1 cellular context compared by ENCODE assay signal in the genomic region with DNA sequence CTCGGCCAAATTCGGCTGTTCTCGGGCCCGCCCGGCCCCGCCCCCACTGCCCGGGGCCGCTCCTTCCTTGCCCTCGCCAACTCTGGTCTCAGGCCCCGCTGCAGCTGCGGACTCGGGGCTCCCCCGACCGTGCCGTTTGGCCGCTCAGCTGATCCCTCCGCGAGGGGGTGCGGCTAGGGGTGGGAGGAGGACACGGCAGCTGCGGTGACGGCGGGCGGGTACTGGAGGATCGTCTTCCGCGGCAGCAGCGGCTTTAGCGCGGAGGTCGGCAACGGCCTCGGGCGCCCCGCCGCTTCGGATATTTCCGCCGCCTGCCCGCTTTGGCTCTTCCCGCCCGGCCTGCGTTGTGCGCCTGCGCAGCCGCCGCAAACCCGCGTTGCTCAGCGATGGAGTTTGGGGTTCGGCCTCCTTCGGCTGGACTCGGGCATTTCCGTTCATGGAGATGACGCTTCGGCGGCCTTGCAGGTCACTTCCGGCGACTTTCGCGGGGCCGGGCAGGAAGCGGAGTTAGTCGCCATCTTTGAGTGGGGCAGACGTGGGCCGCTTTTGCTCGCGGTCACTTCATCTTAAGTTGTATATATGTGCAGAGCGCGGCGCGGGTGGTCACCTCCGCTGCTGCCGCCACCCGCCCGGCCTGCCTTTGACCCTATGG.
TF ChIP-seq lines count a peak whose summit lies in the region.

No MANE protein-coding gene starts in this region.

TF ChIP-seq in K562, 482 proteins besides CTCF, POLR2A, EP300 and RAD21 (continues in another document):
- no peak for TF ChIP-seq SIN3A (IDR thresholded peaks at IDR 0.05; ENCODE audit: borderline replicate concordance in 2 of 2, control insufficient read depth in 1 of 2, low read depth in 2 of 2, low read length in 2 of 2)
- TF ChIP-seq ZNF696 (CRISPR knock-in tag; conservative IDR thresholded peaks at IDR 0.05) = no peak
- no peak; the same call in 1 of the 2 replicates for TF ChIP-seq PML (IDR thresholded peaks at IDR 0.05; ENCODE audit: low read length)
- peak; percentile 57; the same call in 1 of the 2 replicates for TF ChIP-seq LCOR (CRISPR knock-in tag; IDR thresholded peaks at IDR 0.05)
- 0 out of 2 replicates have a peak, but pooled peaks have one; percentile 66 for TF ChIP-seq CBX1 (IDR thresholded peaks at IDR 0.05; ENCODE audit: low read depth)
- TF ChIP-seq, protein P1, sequence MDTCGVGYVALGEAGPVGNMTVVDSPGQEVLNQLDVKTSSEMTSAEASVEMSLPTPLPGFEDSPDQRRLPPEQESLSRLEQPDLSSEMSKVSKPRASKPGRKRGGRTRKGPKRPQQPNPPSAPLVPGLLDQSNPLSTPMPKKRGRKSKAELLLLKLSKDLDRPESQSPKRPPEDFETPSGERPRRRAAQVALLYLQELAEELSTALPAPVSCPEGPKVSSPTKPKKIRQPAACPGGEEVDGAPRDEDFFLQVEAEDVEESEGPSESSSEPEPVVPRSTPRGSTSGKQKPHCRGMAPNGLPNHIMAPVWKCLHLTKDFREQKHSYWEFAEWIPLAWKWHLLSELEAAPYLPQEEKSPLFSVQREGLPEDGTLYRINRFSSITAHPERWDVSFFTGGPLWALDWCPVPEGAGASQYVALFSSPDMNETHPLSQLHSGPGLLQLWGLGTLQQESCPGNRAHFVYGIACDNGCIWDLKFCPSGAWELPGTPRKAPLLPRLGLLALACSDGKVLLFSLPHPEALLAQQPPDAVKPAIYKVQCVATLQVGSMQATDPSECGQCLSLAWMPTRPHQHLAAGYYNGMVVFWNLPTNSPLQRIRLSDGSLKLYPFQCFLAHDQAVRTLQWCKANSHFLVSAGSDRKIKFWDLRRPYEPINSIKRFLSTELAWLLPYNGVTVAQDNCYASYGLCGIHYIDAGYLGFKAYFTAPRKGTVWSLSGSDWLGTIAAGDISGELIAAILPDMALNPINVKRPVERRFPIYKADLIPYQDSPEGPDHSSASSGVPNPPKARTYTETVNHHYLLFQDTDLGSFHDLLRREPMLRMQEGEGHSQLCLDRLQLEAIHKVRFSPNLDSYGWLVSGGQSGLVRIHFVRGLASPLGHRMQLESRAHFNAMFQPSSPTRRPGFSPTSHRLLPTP (IDR thresholded peaks at IDR 0.05; ENCODE audit: borderline replicate concordance, extremely low read depth, insufficient read length) = no peak
- peak; percentile 54; the same call in 1 of the 2 replicates for TF ChIP-seq VEZF1 (CRISPR knock-in tag; IDR thresholded peaks at IDR 0.05)
- peak; percentile 93 to 99 (median 97) for TF ChIP-seq YY1 (IDR thresholded peaks at IDR 0.05; ENCODE audit: borderline replicate concordance in 1 of 3, control insufficient read depth in 1 of 3, extremely low read depth in 1 of 3, insufficient read depth in 3 of 3, insufficient read length in 1 of 3, insufficient replicate concordance in 2 of 3, low read depth in 1 of 3, low read length in 2 of 3)
- peak; percentile 71; the same call in 1 of the 2 replicates for TF ChIP-seq NR2C1 (IDR thresholded peaks at IDR 0.05)
- TF ChIP-seq NR2C1 (tag; IDR thresholded peaks at IDR 0.05) = no peak
- TF ChIP-seq ZNF3 (CRISPR knock-in tag; IDR thresholded peaks at IDR 0.05) = no peak
- no peak for TF ChIP-seq MED1 (CRISPR knock-in tag; IDR thresholded peaks at IDR 0.05; ENCODE audit: borderline replicate concordance)
- TF ChIP-seq, protein P2, sequence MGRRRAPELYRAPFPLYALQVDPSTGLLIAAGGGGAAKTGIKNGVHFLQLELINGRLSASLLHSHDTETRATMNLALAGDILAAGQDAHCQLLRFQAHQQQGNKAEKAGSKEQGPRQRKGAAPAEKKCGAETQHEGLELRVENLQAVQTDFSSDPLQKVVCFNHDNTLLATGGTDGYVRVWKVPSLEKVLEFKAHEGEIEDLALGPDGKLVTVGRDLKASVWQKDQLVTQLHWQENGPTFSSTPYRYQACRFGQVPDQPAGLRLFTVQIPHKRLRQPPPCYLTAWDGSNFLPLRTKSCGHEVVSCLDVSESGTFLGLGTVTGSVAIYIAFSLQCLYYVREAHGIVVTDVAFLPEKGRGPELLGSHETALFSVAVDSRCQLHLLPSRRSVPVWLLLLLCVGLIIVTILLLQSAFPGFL (CRISPR knock-in tag; IDR thresholded peaks at IDR 0.05) = no peak
- TF ChIP-seq, protein P3, sequence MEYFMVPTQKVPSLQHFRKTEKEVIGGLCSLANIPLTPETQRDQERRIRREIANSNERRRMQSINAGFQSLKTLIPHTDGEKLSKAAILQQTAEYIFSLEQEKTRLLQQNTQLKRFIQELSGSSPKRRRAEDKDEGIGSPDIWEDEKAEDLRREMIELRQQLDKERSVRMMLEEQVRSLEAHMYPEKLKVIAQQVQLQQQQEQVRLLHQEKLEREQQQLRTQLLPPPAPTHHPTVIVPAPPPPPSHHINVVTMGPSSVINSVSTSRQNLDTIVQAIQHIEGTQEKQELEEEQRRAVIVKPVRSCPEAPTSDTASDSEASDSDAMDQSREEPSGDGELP (CRISPR knock-in tag; IDR thresholded peaks at IDR 0.05; ENCODE audit: borderline replicate concordance) = peak; percentile 96
- peak in 1 of 2 experiments; percentile 20; a peak in 1 of 4 replicates for TF ChIP-seq ZNF639 (CRISPR knock-in tag; conservative IDR thresholded peaks at IDR 0.05 in 1 of 2, IDR thresholded peaks at IDR 0.05 in 1 of 2)
- TF ChIP-seq CXXC5 (CRISPR knock-in tag; IDR thresholded peaks at IDR 0.05) = peak; percentile 43
- TF ChIP-seq CREBBP (IDR thresholded peaks at IDR 0.05; ENCODE audit: low read depth, low read length) = no peak
- peak; percentile 60; the same call in 1 of the 2 replicates for TF ChIP-seq PHF8 (IDR thresholded peaks at IDR 0.05; ENCODE audit: borderline replicate concordance, low read length)
- peak; percentile 32 for TF ChIP-seq POU5F1 (IDR thresholded peaks at IDR 0.05; ENCODE audit: borderline replicate concordance, low read depth, low read length, partially characterized antibody)
- TF ChIP-seq ARHGAP35 (IDR thresholded peaks at IDR 0.05; ENCODE audit: partially characterized antibody) = no peak
- 0 out of 2 replicates have a peak, but pooled peaks have one; percentile 12 for TF ChIP-seq ESRRA (IDR thresholded peaks at IDR 0.05; ENCODE audit: borderline replicate concordance, low read depth)
- TF ChIP-seq, protein P4, sequence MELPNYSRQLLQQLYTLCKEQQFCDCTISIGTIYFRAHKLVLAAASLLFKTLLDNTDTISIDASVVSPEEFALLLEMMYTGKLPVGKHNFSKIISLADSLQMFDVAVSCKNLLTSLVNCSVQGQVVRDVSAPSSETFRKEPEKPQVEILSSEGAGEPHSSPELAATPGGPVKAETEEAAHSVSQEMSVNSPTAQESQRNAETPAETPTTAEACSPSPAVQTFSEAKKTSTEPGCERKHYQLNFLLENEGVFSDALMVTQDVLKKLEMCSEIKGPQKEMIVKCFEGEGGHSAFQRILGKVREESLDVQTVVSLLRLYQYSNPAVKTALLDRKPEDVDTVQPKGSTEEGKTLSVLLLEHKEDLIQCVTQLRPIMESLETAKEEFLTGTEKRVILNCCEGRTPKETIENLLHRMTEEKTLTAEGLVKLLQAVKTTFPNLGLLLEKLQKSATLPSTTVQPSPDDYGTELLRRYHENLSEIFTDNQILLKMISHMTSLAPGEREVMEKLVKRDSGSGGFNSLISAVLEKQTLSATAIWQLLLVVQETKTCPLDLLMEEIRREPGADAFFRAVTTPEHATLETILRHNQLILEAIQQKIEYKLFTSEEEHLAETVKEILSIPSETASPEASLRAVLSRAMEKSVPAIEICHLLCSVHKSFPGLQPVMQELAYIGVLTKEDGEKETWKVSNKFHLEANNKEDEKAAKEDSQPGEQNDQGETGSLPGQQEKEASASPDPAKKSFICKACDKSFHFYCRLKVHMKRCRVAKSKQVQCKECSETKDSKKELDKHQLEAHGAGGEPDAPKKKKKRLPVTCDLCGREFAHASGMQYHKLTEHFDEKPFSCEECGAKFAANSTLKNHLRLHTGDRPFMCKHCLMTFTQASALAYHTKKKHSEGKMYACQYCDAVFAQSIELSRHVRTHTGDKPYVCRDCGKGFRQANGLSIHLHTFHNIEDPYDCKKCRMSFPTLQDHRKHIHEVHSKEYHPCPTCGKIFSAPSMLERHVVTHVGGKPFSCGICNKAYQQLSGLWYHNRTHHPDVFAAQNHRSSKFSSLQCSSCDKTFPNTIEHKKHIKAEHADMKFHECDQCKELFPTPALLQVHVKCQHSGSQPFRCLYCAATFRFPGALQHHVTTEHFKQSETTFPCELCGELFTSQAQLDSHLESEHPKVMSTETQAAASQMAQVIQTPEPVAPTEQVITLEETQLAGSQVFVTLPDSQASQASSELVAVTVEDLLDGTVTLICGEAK (IDR thresholded peaks at IDR 0.05) = peak; percentile 84
- TF ChIP-seq, protein P4 (CRISPR knock-in tag; IDR thresholded peaks at IDR 0.05) = no peak
- TF ChIP-seq NCOA2 (IDR thresholded peaks at IDR 0.05; ENCODE audit: partially characterized antibody in 2 of 2) = no peak
- no peak for TF ChIP-seq MXI1 (IDR thresholded peaks at IDR 0.05; ENCODE audit: low read depth, low read length)
- no peak; the same call in 1 of the 2 replicates for TF ChIP-seq POLR2AphosphoS5 (IDR thresholded peaks at IDR 0.05; ENCODE audit: control insufficient read depth, insufficient read depth, low read depth, low read length)
- TF ChIP-seq BCL6 (CRISPR knock-in tag; IDR thresholded peaks at IDR 0.05) = no peak
- no peak for TF ChIP-seq MYNN (IDR thresholded peaks at IDR 0.05)
- no peak for TF ChIP-seq MYNN (CRISPR knock-in tag; IDR thresholded peaks at IDR 0.05)
- peak; percentile 4 for TF ChIP-seq CCNT2 (IDR thresholded peaks at IDR 0.05; ENCODE audit: borderline replicate concordance, extremely low read depth, insufficient read length, low read depth, low read length)
- TF ChIP-seq SMC3 (conservative IDR thresholded peaks at IDR 0.05; ENCODE audit: insufficient read depth, low read depth, low read length) = 0 out of 2 replicates have a peak, but pooled peaks have one; percentile 3
- no peak for TF ChIP-seq CLOCK (CRISPR knock-in tag; IDR thresholded peaks at IDR 0.05; ENCODE audit: borderline replicate concordance)
- no peak for TF ChIP-seq SRSF1 (IDR thresholded peaks at IDR 0.05; ENCODE audit: low read depth, low read length)
- peak; percentile 74 for TF ChIP-seq ZFX (CRISPR knock-in tag; IDR thresholded peaks at IDR 0.05)
- no peak for TF ChIP-seq ZNF57 (CRISPR knock-in tag; IDR thresholded peaks at IDR 0.05)
- TF ChIP-seq BRCA1 (IDR thresholded peaks at IDR 0.05) = no peak
- TF ChIP-seq BRCA1 (CRISPR knock-in tag; IDR thresholded peaks at IDR 0.05) = no peak
